8 cellular contexts compared by ENCODE assay signal in genomic region chrX:73943900-73944581, GRCh38.
A peak's percentile ranks its signal among the peaks of the same experiment; 100 is the strongest.
DNase-seq lines count a peak whose midpoint lies in the region; ATAC-seq, FAIRE-seq and TF ChIP-seq lines count a peak whose summit lies in the region.

No MANE protein-coding gene starts in this region.

- TF ChIP-seq POLR2A in HepG2 (IDR thresholded peaks at IDR 0.05; ENCODE audit: insufficient read depth in 1 of 2, low read depth in 2 of 2, low read length in 2 of 2): peak; percentile 59 to 89; a peak in 3 of 4 replicates

- peak overlapping the region; percentile 64 to 95 (median 81) for H3K4me3 ChIP-seq in BLaER1 treated with 17β-estradiol and CSF1 and Interleukin-3, amounts not matched to agents 10 nM and 100 nM
- H3K4me3 ChIP-seq in HepG2 (replicated peaks in 1 of 3; ENCODE audit: insufficient read depth in 1 of 3, low read depth in 2 of 3, low read length in 3 of 3): peak overlapping the region; percentile 80 to 89 (median 85)

- peak; percentile 71 for FAIRE-seq in HepG2 (lab: Jason Lieb, UNC)

- H3K4me1 ChIP-seq in BLaER1 treated with 17β-estradiol and CSF1 and Interleukin-3, amounts not matched to agents 10 nM and 100 nM: peaks cover 14 to 26% (median 21%) of the 10 kb centered on the region in 10 experiments
- H3K4me1 ChIP-seq in HepG2 (ENCODE audit: insufficient read depth, low read length): peaks cover 12% of the 10 kb centered on the region; the same call in 1 of the 2 replicates

- intact Hi-C loops in HepG2 (cut with micrococcal nuclease; ENCODE audit: unreplicated experiment): loop anchor here (2.0 kb wide), 1 partner anchor 43 kb away; no protein-coding TSS in a partner anchor

- peak overlapping the region; percentile 69 to 91 (median 80) for H3K4me2 ChIP-seq in BLaER1 treated with 17β-estradiol and CSF1 and Interleukin-3, amounts not matched to agents 10 nM and 100 nM
- H3K4me2 ChIP-seq in HepG2 (ENCODE audit: low read depth, low read length): peak overlapping the region; percentile 70

- in situ Hi-C loops in HepG2 (cut with HindIII; ENCODE audit: extremely low pct_ligation_motif_present, low pct_unique_long_range_greater_than_20kb): no loop called here

- no TSS peak for BruUV-seq in HepG2 (replicated peaks; lab: Mats Ljungman, UMichigan)

- peak overlapping the region; percentile 83 to 98 (median 95) for H3K27ac ChIP-seq in BLaER1 treated with 17β-estradiol and CSF1 and Interleukin-3, amounts not matched to agents 10 nM and 100 nM
- H3K27ac ChIP-seq in HepG2 (ENCODE audit: extremely low read length, insufficient read depth, low read length): peak overlapping the region; percentile 96

- ATAC-seq in GM19324 (IDR thresholded peaks at IDR 0.05; ENCODE audit: low FRiP score, unreplicated experiment): peak; percentile 99
- ATAC-seq in HG03460 (IDR thresholded peaks at IDR 0.05; ENCODE audit: unreplicated experiment): peak; percentile 99
- ATAC-seq in HepG2: peak; percentile 100

- CTCF ChIA-PET in HepG2 (lab: Yijun Ruan, JAX; ENCODE audit: low intra/inter-chr PET ratio, low total read pairs): no interaction called here

- H2AFZ ChIP-seq in HepG2 (ENCODE audit: low read length): peak overlapping the region; percentile 80

- H3K36me3 ChIP-seq in BLaER1 treated with 17β-estradiol and CSF1 and Interleukin-3, amounts not matched to agents 10 nM and 100 nM: peaks cover 29 to 35% (median 32%) of the 10 kb centered on the region in 11 experiments
- no peaks in the 10 kb centered on the region for H3K36me3 ChIP-seq in HepG2 (replicated peaks in 1 of 2; ENCODE audit: control insufficient read depth in 1 of 2, insufficient read depth in 2 of 2, low read length in 2 of 2)

- TF ChIP-seq EP300 in HepG2 (IDR thresholded peaks at IDR 0.05; ENCODE audit: low read depth in 2 of 2, low read length in 2 of 2) (peak in 1 of 2 experiments; percentile 16; a peak in 1 of 4 replicates), HepG2 (CRISPR knock-in tag; IDR thresholded peaks at IDR 0.05; ENCODE audit: borderline replicate concordance) (no peak)

- 2% methylated on average over 12 of the region's 35 CpGs for WGBS in HepG2 (ENCODE audit: low lambda C conversion rate)

- DNase-seq in NCI-H524 treated with DMSO at 0.1 percent for 48 hours (lab: John Stamatoyannopoulos, UW): peak; percentile 59
- DNase-seq in activated CD4-positive, alpha-beta T cell treated with anti-CD3 and anti-CD28 coated beads, Interleukin-2, amount 50 U/mL, for 1 hour: peak; percentile 80
- peak; percentile 86 to 89 for DNase-seq in dermis microvascular lymphatic vessel endothelial cell (ENCODE audit: low read depth in 2 of 2)
- DNase-seq in HepG2 (ENCODE audit: low spot score): peak; percentile 70
- DNase-seq in stimulated activated CD4-positive, alpha-beta T cell treated with anti-CD3 and anti-CD28 coated beads, Interleukin-4, amount 100 ng/mL, for 1 hour: peak; percentile 81

- peak; percentile 24; the same call in 1 of the 2 replicates for TF ChIP-seq CTCF in HepG2 (CRISPR knock-in tag; IDR thresholded peaks at IDR 0.05)

- H3K9ac ChIP-seq in BLaER1 treated with 17β-estradiol and CSF1 and Interleukin-3, amounts not matched to agents 10 nM and 100 nM: peak overlapping the region; percentile 87 to 98 (median 95)
- peak overlapping the region; percentile 95 for H3K9ac ChIP-seq in HepG2 (ENCODE audit: insufficient read depth, low read depth, low read length)

- no peaks in the 10 kb centered on the region for H3K27me3 ChIP-seq in BLaER1 treated with 17β-estradiol and CSF1 and Interleukin-3, amounts not matched to agents 10 nM and 100 nM
- no peaks in the 10 kb centered on the region; a peak in 1 of 5 replicates for H3K27me3 ChIP-seq in HepG2 (ENCODE audit: control insufficient read depth in 1 of 2, insufficient read depth in 2 of 2, low read length in 2 of 2)

- peak; percentile 43; the same call in 1 of the 2 replicates for TF ChIP-seq RAD21 in HepG2 (CRISPR knock-in tag; IDR thresholded peaks at IDR 0.05)

- peaks cover 0 to 8% (median 0%) of the 10 kb centered on the region in 11 experiments; a peak in 3 of 22 replicates for H3K9me3 ChIP-seq in BLaER1 treated with 17β-estradiol and CSF1 and Interleukin-3, amounts not matched to agents 10 nM and 100 nM (replicated peaks in 1 of 11)
- no peaks in the 10 kb centered on the region for H3K9me3 ChIP-seq in HepG2 (ENCODE audit: low read length)

- POLR2A ChIA-PET in HepG2 (lab: Yijun Ruan, JAX): no interaction called here

- peaks cover 0 to 5% (median 0%) of the 10 kb centered on the region in 11 experiments; a peak in 5 of 22 replicates for H4K20me1 ChIP-seq in BLaER1 treated with 17β-estradiol and CSF1 and Interleukin-3, amounts not matched to agents 10 nM and 100 nM
- no peaks in the 10 kb centered on the region for H4K20me1 ChIP-seq in HepG2 (ENCODE audit: insufficient read depth, low read length)

- peaks cover 34% of the 10 kb centered on the region for H3K79me2 ChIP-seq in HepG2 (ENCODE audit: insufficient read depth, low read length)

TF ChIP-seq in HepG2, 621 proteins besides CTCF, POLR2A, EP300 and RAD21 (continues in another document):
- no peak for TF ChIP-seq EZH2 (conservative IDR thresholded peaks at IDR 0.05; ENCODE audit: low read depth, low read length)
- TF ChIP-seq RBFOX2 (IDR thresholded peaks at IDR 0.05; ENCODE audit: low read depth, low read length): peak; percentile 72
- no peak for TF ChIP-seq HMGA1 (CRISPR knock-in tag; conservative IDR thresholded peaks at IDR 0.05)
- peak; percentile 69; the same call in 1 of the 2 replicates for TF ChIP-seq MEF2D (CRISPR knock-in tag; IDR thresholded peaks at IDR 0.05)
- TF ChIP-seq SOX13 (IDR thresholded peaks at IDR 0.05): no peak
- TF ChIP-seq SOX13 (CRISPR knock-in tag; conservative IDR thresholded peaks at IDR 0.05 in 1 of 2, IDR thresholded peaks at IDR 0.05 in 1 of 2): peak in 1 of 2 experiments; percentile 60; a peak in 1 of 4 replicates
- peak; percentile 96 for TF ChIP-seq KMT2B (CRISPR knock-in tag; IDR thresholded peaks at IDR 0.05)
- peak; percentile 82 for TF ChIP-seq KDM5A (IDR thresholded peaks at IDR 0.05; ENCODE audit: borderline replicate concordance, low read length)
- peak; percentile 42; the same call in 1 of the 2 replicates for TF ChIP-seq NCOR1 (IDR thresholded peaks at IDR 0.05; ENCODE audit: borderline replicate concordance, low read length)
- TF ChIP-seq JUND (CRISPR knock-in tag; IDR thresholded peaks at IDR 0.05): peak; percentile 52; the same call in 1 of the 2 replicates
- TF ChIP-seq MIER3 (CRISPR knock-in tag; IDR thresholded peaks at IDR 0.05; ENCODE audit: borderline replicate concordance): peak; percentile 67; the same call in 1 of the 2 replicates
- no peak for TF ChIP-seq ZNF572 (CRISPR knock-in tag; IDR thresholded peaks at IDR 0.05)
- peak; percentile 68; the same call in 1 of the 2 replicates for TF ChIP-seq ZKSCAN8 (CRISPR knock-in tag; IDR thresholded peaks at IDR 0.05; ENCODE audit: borderline replicate concordance)
- 0 out of 2 replicates have a peak, but pooled peaks have one; percentile 42 for TF ChIP-seq ZNF430 (CRISPR knock-in tag; IDR thresholded peaks at IDR 0.05)
- peak; percentile 63; the same call in 1 of the 2 replicates for TF ChIP-seq HCFC1 (IDR thresholded peaks at IDR 0.05; ENCODE audit: low read depth, low read length)
- no peak for TF ChIP-seq E2F5 (CRISPR knock-in tag; conservative IDR thresholded peaks at IDR 0.05)
- TF ChIP-seq RXRA (CRISPR knock-in tag; IDR thresholded peaks at IDR 0.05): peak; percentile 85
- TF ChIP-seq FOXP1 (IDR thresholded peaks at IDR 0.05): no peak
- peak; percentile 50 for TF ChIP-seq FOXP1 (CRISPR knock-in tag; IDR thresholded peaks at IDR 0.05)
- 0 out of 2 replicates have a peak, but pooled peaks have one; percentile 49 for TF ChIP-seq MIER2 (CRISPR knock-in tag; IDR thresholded peaks at IDR 0.05)
- TF ChIP-seq FOXK1 (CRISPR knock-in tag; IDR thresholded peaks at IDR 0.05; ENCODE audit: borderline replicate concordance, low read depth): peak; percentile 42; the same call in 1 of the 2 replicates
- peak; percentile 98; the same call in 1 of the 2 replicates for TF ChIP-seq KAT7 (CRISPR knock-in tag; IDR thresholded peaks at IDR 0.05; ENCODE audit: borderline replicate concordance)
- peak; percentile 96 for TF ChIP-seq CBX5 (CRISPR knock-in tag; IDR thresholded peaks at IDR 0.05; ENCODE audit: borderline replicate concordance)
- TF ChIP-seq MTF1 (CRISPR knock-in tag; IDR thresholded peaks at IDR 0.05): no peak
- TF ChIP-seq ZNF317 (CRISPR knock-in tag; IDR thresholded peaks at IDR 0.05): 0 out of 2 replicates have a peak, but pooled peaks have one; percentile 63
- TF ChIP-seq RARA (CRISPR knock-in tag; IDR thresholded peaks at IDR 0.05): peak; percentile 43; the same call in 1 of the 2 replicates
- peak; percentile 97 for TF ChIP-seq KAT8 (CRISPR knock-in tag; IDR thresholded peaks at IDR 0.05)
- TF ChIP-seq ZNF543 (CRISPR knock-in tag; IDR thresholded peaks at IDR 0.05): no peak
- TF ChIP-seq AGO1 (IDR thresholded peaks at IDR 0.05; ENCODE audit: low read depth, low read length, poor library complexity, severe bottlenecking): no peak
- TF ChIP-seq ATM (IDR thresholded peaks at IDR 0.05; ENCODE audit: borderline replicate concordance): no peak
- TF ChIP-seq ZNF570 (CRISPR knock-in tag; IDR thresholded peaks at IDR 0.05; ENCODE audit: borderline replicate concordance): no peak
- TF ChIP-seq TAF1 (CRISPR knock-in tag; IDR thresholded peaks at IDR 0.05): peak; percentile 84
- TF ChIP-seq SIX1 (CRISPR knock-in tag; IDR thresholded peaks at IDR 0.05; ENCODE audit: borderline replicate concordance): no peak
- TF ChIP-seq ATF1 (CRISPR knock-in tag; IDR thresholded peaks at IDR 0.05): no peak
- no peak for TF ChIP-seq FLYWCH1 (CRISPR knock-in tag; IDR thresholded peaks at IDR 0.05)
- no peak for TF ChIP-seq AGO2 (optimal IDR thresholded peaks at IDR 0.05; ENCODE audit: low read depth, low read length)
- TF ChIP-seq U2AF1 (optimal IDR thresholded peaks at IDR 0.05; ENCODE audit: low read depth, low read length): peak; percentile 55
- TF ChIP-seq ATF7-NPFF (CRISPR knock-in tag; IDR thresholded peaks at IDR 0.05; ENCODE audit: low read depth): peak; percentile 67; the same call in 1 of the 2 replicates
- TF ChIP-seq NFYB (CRISPR knock-in tag; IDR thresholded peaks at IDR 0.05): no peak
- no peak for TF ChIP-seq KDM6A (CRISPR knock-in tag; IDR thresholded peaks at IDR 0.05; ENCODE audit: low read depth)

Comparison
In these comparisons a context has a peak if more than half of its experiments do, and no peak if none do; other contexts are left out.
1. Peak in every context shown above with its lines: DNase-seq, ATAC-seq, H3K4me3 ChIP-seq and H3K27ac ChIP-seq.